ENCODE assay signal across 18 cellular contexts in the genomic region with DNA sequence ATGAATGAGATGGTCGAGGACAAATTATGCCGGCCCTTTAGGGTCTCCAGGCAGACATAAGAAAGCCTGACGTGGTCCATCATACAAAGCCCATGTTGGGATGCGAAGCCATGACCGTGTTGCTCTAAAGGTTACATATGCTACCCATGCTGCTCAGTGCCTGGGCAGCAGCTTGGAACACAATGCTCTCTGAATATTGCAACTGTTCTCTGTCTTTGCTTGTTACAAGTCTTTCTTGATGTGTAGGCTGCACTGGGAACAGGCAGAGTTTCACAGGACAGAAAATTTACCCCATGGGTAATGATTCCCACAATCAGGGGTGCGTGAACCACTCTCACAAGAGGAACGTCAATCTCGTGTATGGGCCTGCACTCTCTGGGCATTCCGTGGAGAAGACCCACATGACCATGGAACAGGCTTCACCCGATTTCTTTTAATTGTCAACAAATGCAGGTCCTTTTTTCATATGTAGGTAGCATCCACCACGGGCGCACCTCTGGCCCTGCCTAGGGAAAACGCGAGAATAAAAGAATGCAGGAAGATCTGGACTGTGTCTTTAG.
"Had no signal": no experiment of that assay in that cellular context is flagged by ENCODE, and none has a peak within 500 bp of the region (broad histone marks: within the 10 kb centered on the region; RNA-seq: fewer than 3 reads in every experiment).

No MANE protein-coding gene starts in this region.

- H3K27ac Mint-ChIP-seq: activated T-helper 1 cell treated with anti-CD3 and anti-CD28 coated beads, Interleukin-12 subunit alpha, Interleukin-12 subunit beta, Interleukin-2, Interleukin-4 antibody, amounts not matched to agents 30 ng/mL and 10 ng/mL and 1 ng/mL, durations not matched to agents 14 hours and 24 hours and 36 hours had no signal

- H3K36me3 Mint-ChIP-seq: natural killer cell had no signal

- H3K27me3 Mint-ChIP-seq: stimulated activated memory B cell treated with anti-CD40 and anti-IgM and Interleukin-4, amounts not matched to agents 10 μg/mL and 1 μg/mL and 100 μg/mL, for 72 hours had no signal

- H3K27ac ChIP-seq: brain microvascular endothelial cell, gastrocnemius medialis, ovary, right lobe of liver, SK-N-MC, uterus had no signal

- H3K9me3 Mint-ChIP-seq: activated T-helper 1 cell treated with anti-CD3 and anti-CD28 coated beads, Interleukin-12 subunit alpha, Interleukin-12 subunit beta, Interleukin-2, Interleukin-4 antibody, amounts not matched to agents 30 ng/mL and 10 ng/mL and 1 ng/mL, durations not matched to agents 14 hours and 24 hours and 36 hours; natural killer cell; stimulated activated memory B cell treated with anti-CD40 and anti-IgM and Interleukin-4, amounts not matched to agents 10 μg/mL and 1 μg/mL and 100 μg/mL, for 72 hours had no signal

- DNase-seq: activated CD8-positive, alpha-beta memory T cell treated with anti-CD3 and anti-CD28 coated beads for 24 hours; anterior cingulate cortex; brain microvascular endothelial cell; central memory CD4-positive, alpha-beta T cell; cortex of kidney; gastrocnemius medialis; kidney glomerular epithelial cell; left ventricle myocardium superior; mucosa of descending colon; natural killer cell; ovary; stimulated activated CD4-positive, alpha-beta T cell treated with anti-CD3 and anti-CD28 coated beads, Interleukin-4, amount 100 ng/mL, for 4 hours; uterus had no signal

- ATAC-seq: activated CD4-positive, CD25-positive, alpha-beta regulatory T cell treated with anti-CD3 and anti-CD28 coated beads, Interleukin-2, amount 50 U/mL, for 24 hours; gastrocnemius medialis; left ventricle myocardium superior; mucosa of descending colon; natural killer cell; right lobe of liver; stimulated activated memory B cell treated with anti-CD40 and anti-IgM and Interleukin-4, amounts not matched to agents 10 μg/mL and 1 μg/mL and 100 μg/mL, for 72 hours had no signal

- H3K27me3 ChIP-seq: brain microvascular endothelial cell, gastrocnemius medialis, ovary, right lobe of liver, uterus had no signal

- H3K4me3 ChIP-seq: gastrocnemius medialis, mucosa of descending colon, ovary, right lobe of liver, SK-N-MC, uterus had no signal

- H3K4me1 ChIP-seq: uterus had no signal

- H3K9me3 ChIP-seq: gastrocnemius medialis, mucosa of descending colon, ovary, right lobe of liver, uterus had no signal

- H3K36me3 ChIP-seq: brain microvascular endothelial cell, gastrocnemius medialis, ovary, right lobe of liver, uterus had no signal

- H3K4me3 Mint-ChIP-seq: activated T-helper 1 cell treated with anti-CD3 and anti-CD28 coated beads, Interleukin-12 subunit alpha, Interleukin-12 subunit beta, Interleukin-2, Interleukin-4 antibody, amounts not matched to agents 30 ng/mL and 10 ng/mL and 1 ng/mL, durations not matched to agents 14 hours and 24 hours and 36 hours; natural killer cell; stimulated activated memory B cell treated with anti-CD40 and anti-IgM and Interleukin-4, amounts not matched to agents 10 μg/mL and 1 μg/mL and 100 μg/mL, for 72 hours had no signal
